8 cellular contexts compared by ENCODE assay signal in genomic region chr19:19489804-19490204, GRCh38. TPM values are rescaled to one million over a fixed set of nuclear protein-coding genes. Genes with fewer than 3 reads are reported as not detected.
DNase-seq lines count a peak whose midpoint lies in the region; ATAC-seq and TF ChIP-seq lines count a peak whose summit lies in the region.

No MANE protein-coding gene starts in this region.

- DNase-seq in activated naive CD4-positive, alpha-beta T cell treated with anti-CD3 and anti-CD28 coated beads for 36 hours: peak; percentile 21
- DNase-seq in activated naive CD4-positive, alpha-beta T cell treated with anti-CD3 and anti-CD28 coated beads, Interleukin-2, amount 50 U/mL, for 16 hours: no peak
- DNase-seq in coronary artery (ENCODE audit: low spot score): no peak
- peak in 1 of 2 donors; percentile 73 for DNase-seq in aorta
- DNase-seq in prostate gland (ENCODE audit: low spot score): no peak
- no peak for DNase-seq in foreskin melanocyte
- no peak for DNase-seq in GM13976 (ENCODE audit: low spot score)

- TF ChIP-seq CTCF in coronary artery (IDR thresholded peaks at IDR 0.05) (no peak), prostate gland (IDR thresholded peaks at IDR 0.05) (no peak), GM13976 (IDR thresholded peaks at IDR 0.05; ENCODE audit: borderline replicate concordance, control extremely low read depth, extremely low read depth, insufficient read depth, missing control alignments) (no peak)

- no peaks in the 10 kb centered on the region for H3K9me3 Mint-ChIP-seq in activated naive CD4-positive, alpha-beta T cell treated with anti-CD3 and anti-CD28 coated beads for 36 hours

- H3K27me3 ChIP-seq in muscle layer of duodenum (ENCODE audit: low read depth, low read length) (no peaks in the 10 kb centered on the region), aorta (ENCODE audit: control insufficient read depth in 1 of 2, insufficient read depth in 2 of 2, low read length in 1 of 2) (no peaks in the 10 kb centered on the region), prostate gland (replicated peaks; ENCODE audit: insufficient read depth) (no peaks in the 10 kb centered on the region)

- intact Hi-C loops in activated naive CD4-positive, alpha-beta T cell treated with anti-CD3 and anti-CD28 coated beads for 36 hours (cut with micrococcal nuclease): loop anchor here (1.0 kb wide), 10 partner anchors 26 to 427 kb away; partner anchors contain the start of genes BORCS8, GATAD2A, MAU2 and NDUFA13
- intact Hi-C loops in aorta (cut with DNase I): loop anchor here (1.0 to 5.0 kb wide), 3 partner anchors 83 to 125 kb away; partner anchors contain the start of gene GATAD2A (in 1 of the 2)
- intact Hi-C loops in prostate gland (cut with DNase I): loop anchor here (1.0 to 5.0 kb wide), 2 partner anchors 124 to 343 kb away; no protein-coding TSS in a partner anchor

- no peak overlapping the region for H3K4me3 Mint-ChIP-seq in activated naive CD4-positive, alpha-beta T cell treated with anti-CD3 and anti-CD28 coated beads for 36 hours

- WGBS in aorta, 2 donors: 56 to 59% methylated on average over 9 of the region's 9 CpGs
- 73% methylated on average over 9 of the region's 9 CpGs for WGBS in prostate gland

- H3K4me3 ChIP-seq in coronary artery (peak overlapping the region; percentile 58), muscle layer of duodenum (ENCODE audit: low read depth in 1 of 2, low read length in 2 of 2) (peak overlapping the region in 1 of 2 donors; percentile 15), aorta (ENCODE audit: low read length in 2 of 2) (no peak overlapping the region), prostate gland (no peak overlapping the region)

- peaks cover 9% of the 10 kb centered on the region for H3K36me3 Mint-ChIP-seq in activated naive CD4-positive, alpha-beta T cell treated with anti-CD3 and anti-CD28 coated beads for 36 hours (ENCODE audit: low read depth)

- peaks cover 50% of the 10 kb centered on the region for H3K4me1 Mint-ChIP-seq in activated naive CD4-positive, alpha-beta T cell treated with anti-CD3 and anti-CD28 coated beads for 36 hours (ENCODE audit: low read depth)

- peak; percentile 17 for ATAC-seq in aorta (ENCODE audit: low FRiP score)

- H3K36me3 ChIP-seq in muscle layer of duodenum (ENCODE audit: control insufficient read depth in 1 of 2, insufficient read depth in 2 of 2, low read length in 2 of 2): peaks cover 17 to 36% of the 10 kb centered on the region in 2 donors
- no peaks in the 10 kb centered on the region for H3K36me3 ChIP-seq in aorta (ENCODE audit: control insufficient read depth in 1 of 2, insufficient read depth in 2 of 2, low read length in 1 of 2)
- peaks cover 0 to 5% of the 10 kb centered on the region in 2 donors for H3K36me3 ChIP-seq in prostate gland

- CTCF ChIA-PET in activated naive CD4-positive, alpha-beta T cell treated with anti-CD3 and anti-CD28 coated beads for 36 hours (lab: Charles Lee): interaction anchor here (0.7 to 6.6 kb wide), 23 partner anchors 9 to 305 kb away, joined by 3 to 162 read pairs (median 5); partner anchors contain the start of gene GATAD2A

- TF ChIP-seq POLR2A in prostate gland (IDR thresholded peaks at IDR 0.05): no peak

- H3K27ac ChIP-seq in coronary artery (peak overlapping the region; percentile 75 to 90), muscle layer of duodenum (ENCODE audit: low read length) (peak overlapping the region; percentile 49), aorta (ENCODE audit: low read depth in 1 of 2, low read length in 2 of 2) (peak overlapping the region; percentile 86 to 93), prostate gland (peak overlapping the region in 1 of 2 donors; percentile 27)

- H3K27me3 Mint-ChIP-seq in activated naive CD4-positive, alpha-beta T cell treated with anti-CD3 and anti-CD28 coated beads for 36 hours (ENCODE audit: low read depth): no peaks in the 10 kb centered on the region

- in situ Hi-C loops in GM13976 (cut with MboI; ENCODE audit: low sequenced_read_pairs, unreplicated experiment): loop anchor here (5.0 to 25.0 kb wide), 3 partner anchors 95 to 303 kb away; partner anchors contain the start of genes BORCS8 and RFXANK

- H3K4me1 ChIP-seq in muscle layer of duodenum (ENCODE audit: control insufficient read depth in 1 of 2, insufficient read depth in 2 of 2, low read length in 2 of 2) (peaks cover 19 to 26% of the 10 kb centered on the region in 2 donors), aorta (ENCODE audit: control insufficient read depth in 1 of 2, insufficient read depth in 2 of 2, low read length in 2 of 2) (no peaks in the 10 kb centered on the region), prostate gland (replicated peaks) (no peaks in the 10 kb centered on the region)

- H3K9me3 ChIP-seq in muscle layer of duodenum (ENCODE audit: control insufficient read depth in 1 of 2, low read length in 2 of 2): no peaks in the 10 kb centered on the region
- H3K9me3 ChIP-seq in aorta (ENCODE audit: control insufficient read depth, low read length): no peaks in the 10 kb centered on the region
- no peaks in the 10 kb centered on the region for H3K9me3 ChIP-seq in prostate gland

- peak overlapping the region; percentile 96 for H3K27ac Mint-ChIP-seq in activated naive CD4-positive, alpha-beta T cell treated with anti-CD3 and anti-CD28 coated beads for 36 hours

RNA-seq across cellular contexts. Expression of gene TSSK6, which starts 25.5 kb away (rescaled TPM):
- total RNA-seq in activated naive CD4-positive, alpha-beta T cell treated with anti-CD3 and anti-CD28 coated beads for 36 hours: 1 to 10 TPM; 4.5 TPM
- total RNA-seq in aorta (1 to 10 TPM in 1 of 2 donors, under 1 TPM in 1; 0.84 to 1.2 TPM), prostate gland (10 to 100 TPM in 1 of 2 donors, 1 to 10 TPM in 1; 7.3 to 22.3 TPM)
- 1 to 10 TPM in 1 of 2 donors, under 1 TPM in 1; 0.50 to 1.3 TPM for polyA plus RNA-seq in aorta

RNA-seq across cellular contexts. Expression of gene NDUFA13, which starts 26.2 kb away (rescaled TPM):
- 100 to 1,000 TPM; 351 to 376 TPM for total RNA-seq in activated naive CD4-positive, alpha-beta T cell treated with anti-CD3 and anti-CD28 coated beads for 36 hours
- total RNA-seq in aorta (100 to 1,000 TPM; 183 to 208 TPM), prostate gland (10 to 100 TPM; 46.0 to 57.4 TPM)
- 100 to 1,000 TPM; 249 to 307 TPM for polyA plus RNA-seq in aorta

RNA-seq across cellular contexts. Expression of gene YJEFN3, which starts 38.9 kb away (rescaled TPM):
- 1 to 10 TPM; 6.5 to 7.2 TPM for total RNA-seq in activated naive CD4-positive, alpha-beta T cell treated with anti-CD3 and anti-CD28 coated beads for 36 hours
- total RNA-seq in aorta (1 to 10 TPM; 3.8 to 7.2 TPM), prostate gland (10 to 100 TPM in 1 of 2 donors, 1 to 10 TPM in 1; 8.1 to 19.3 TPM)
- 10 to 100 TPM in 1 of 2 donors, under 1 TPM in 1; 0.75 to 60.1 TPM for polyA plus RNA-seq in aorta

RNA-seq across cellular contexts. Expression of gene CILP2, which starts 48.3 kb away (rescaled TPM):
- total RNA-seq in activated naive CD4-positive, alpha-beta T cell treated with anti-CD3 and anti-CD28 coated beads for 36 hours: under 1 TPM; 0.14 to 0.22 TPM
- 1 to 10 TPM in 1 of 2 donors, under 1 TPM in 1; 0.36 to 4.2 TPM for total RNA-seq in aorta
- polyA plus RNA-seq in aorta: under 1 TPM in 1 of 2 donors, not detected in 1; 0.13 TPM
- 1 to 10 TPM in 1 of 2 donors, under 1 TPM in 1; 0.68 to 3.7 TPM for total RNA-seq in prostate gland
